16 cellular contexts compared by ENCODE assay signal in genomic region chr13:47837104-47837880, GRCh38.
DNase-seq lines count a peak whose midpoint lies in the region; ATAC-seq and TF ChIP-seq lines count a peak whose summit lies in the region.
"Had no signal": no experiment of that assay in that cellular context is flagged by ENCODE, and none has a peak within 500 bp of the region (broad histone marks: within the 10 kb centered on the region; RNA-seq: fewer than 3 reads in every experiment).

No MANE protein-coding gene starts in this region.

- H3K27ac ChIP-seq in SK-N-SH (ENCODE audit: low read depth in 2 of 2, low read length in 1 of 2) = peak overlapping the region; percentile 32 to 58
- peak overlapping the region; percentile 68 for H3K27ac ChIP-seq in endodermal cell (ENCODE audit: low read depth, low read length)
- no peak overlapping the region for H3K27ac ChIP-seq in neural progenitor cell
- H3K27ac ChIP-seq: 22Rv1, A549, C4-2B had no signal

- H3K9me2 ChIP-seq in SK-N-SH = no peaks in the 10 kb centered on the region

- H3K9me3 Mint-ChIP-seq in endodermal cell = no peaks in the 10 kb centered on the region
- H3K9me3 Mint-ChIP-seq in neural progenitor cell = no peaks in the 10 kb centered on the region
- H3K9me3 Mint-ChIP-seq: CD4-positive, alpha-beta T cell; H9 had no signal

- peak overlapping the region; percentile 78; the same call in 1 of the 2 replicates for H2AFZ ChIP-seq in SK-N-SH (ENCODE audit: low read depth)
- no peak overlapping the region for H2AFZ ChIP-seq in neural progenitor cell (replicated peaks)

- H3K36me3 Mint-ChIP-seq in endodermal cell (ENCODE audit: low read depth) (no peaks in the 10 kb centered on the region), neural progenitor cell (no peaks in the 10 kb centered on the region)

- no peaks in the 10 kb centered on the region for H3K27me3 Mint-ChIP-seq in endodermal cell (ENCODE audit: insufficient read depth)
- peaks cover 3% of the 10 kb centered on the region for H3K27me3 Mint-ChIP-seq in neural progenitor cell (ENCODE audit: insufficient read depth, low read depth)
- H3K27me3 Mint-ChIP-seq: CD4-positive, alpha-beta T cell had no signal

- ATAC-seq in GM21367 (IDR thresholded peaks at IDR 0.05; ENCODE audit: unreplicated experiment) (no peak), HG02763 (IDR thresholded peaks at IDR 0.05; ENCODE audit: unreplicated experiment) (no peak)
- ATAC-seq: A549 had no signal

- H3K4me1 Mint-ChIP-seq in endodermal cell = no peaks in the 10 kb centered on the region
- peaks cover 37% of the 10 kb centered on the region for H3K4me1 Mint-ChIP-seq in neural progenitor cell

- H3K9me3 ChIP-seq in SK-N-SH (no peaks in the 10 kb centered on the region), endodermal cell (ENCODE audit: control insufficient read depth, low read length) (no peaks in the 10 kb centered on the region), neural progenitor cell (ENCODE audit: low read depth) (no peaks in the 10 kb centered on the region)
- H3K9me3 ChIP-seq: A549, Caco-2 had no signal

- CTCF ChIA-PET in SK-N-SH (lab: Yijun Ruan, JAX) = interaction anchor here (1.0 kb wide), 1 partner anchor 23 kb away, joined by 3 read pairs; no protein-coding TSS in a partner anchor

- H4K20me1 ChIP-seq in SK-N-SH (ENCODE audit: insufficient read depth) (no peaks in the 10 kb centered on the region), neural progenitor cell (ENCODE audit: low read depth) (no peaks in the 10 kb centered on the region)

- H3K27me3 ChIP-seq in SK-N-SH (ENCODE audit: insufficient read depth) (no peaks in the 10 kb centered on the region), endodermal cell (ENCODE audit: control insufficient read depth, insufficient read depth, low read length, poor library complexity, severe bottlenecking) (no peaks in the 10 kb centered on the region), neural progenitor cell (no peaks in the 10 kb centered on the region)

- H3F3A ChIP-seq in SK-N-SH (replicated peaks; ENCODE audit: insufficient read depth) (peaks cover 5% of the 10 kb centered on the region), neural progenitor cell (ENCODE audit: low read depth) (peaks cover 4% of the 10 kb centered on the region)

- POLR2A ChIA-PET in SK-N-SH (lab: Yijun Ruan, JAX) = no interaction called here

- H3K4me1 ChIP-seq in SK-N-SH (ENCODE audit: control insufficient read depth in 1 of 2, insufficient read depth in 2 of 2, low read depth in 1 of 2, low read length in 1 of 2) (peaks cover 2 to 10% of the 10 kb centered on the region in 2 experiments; a peak in 1 of 4 replicates), endodermal cell (ENCODE audit: control insufficient read depth, insufficient read depth, low read length) (no peaks in the 10 kb centered on the region), neural progenitor cell (peaks cover 13% of the 10 kb centered on the region)
- H3K4me1 ChIP-seq: A549, Caco-2 had no signal

- peaks cover 3% of the 10 kb centered on the region; the same call in 1 of the 2 replicates for H3K79me2 ChIP-seq in SK-N-SH (ENCODE audit: insufficient read depth)
- no peaks in the 10 kb centered on the region for H3K79me2 ChIP-seq in neural progenitor cell (ENCODE audit: low read depth)

- no peak for TF ChIP-seq RAD21 in SK-N-SH (IDR thresholded peaks at IDR 0.05; ENCODE audit: low read length)

- no peaks in the 10 kb centered on the region for H3K36me3 ChIP-seq in SK-N-SH (replicated peaks in 1 of 2; ENCODE audit: control insufficient read depth in 1 of 2, insufficient read depth in 2 of 2, low read length in 1 of 2)
- no peaks in the 10 kb centered on the region for H3K36me3 ChIP-seq in endodermal cell (ENCODE audit: control insufficient read depth, insufficient read depth, low read length)
- no peaks in the 10 kb centered on the region for H3K36me3 ChIP-seq in neural progenitor cell

- no peak overlapping the region for H3K4me3 ChIP-seq in SK-N-SH (ENCODE audit: low read depth in 2 of 2, low read length in 1 of 2)
- H3K4me3 ChIP-seq in endodermal cell (ENCODE audit: low read length) = no peak overlapping the region
- H3K4me3 ChIP-seq in neural progenitor cell = no peak overlapping the region
- H3K4me3 ChIP-seq: A549 had no signal

- TF ChIP-seq CTCF in SK-N-SH (IDR thresholded peaks at IDR 0.05) = no peak
- TF ChIP-seq CTCF in endodermal cell (conservative IDR thresholded peaks at IDR 0.05) = no peak
- TF ChIP-seq CTCF in neural progenitor cell (IDR thresholded peaks at IDR 0.05) = no peak

- H3K4me2 ChIP-seq in SK-N-SH (peak overlapping the region; percentile 60), neural progenitor cell (peak overlapping the region; percentile 28)
- H3K4me2 ChIP-seq: A549 had no signal

- DNase-seq in ELF-1 (ENCODE audit: low read depth, low spot score) (peak; percentile 3), SK-N-SH (no peak), endodermal cell (no peak), neural progenitor cell (ENCODE audit: low spot score) (peak; percentile 46), NCI-H446 treated with DMSO at 0.1 percent for 48 hours (lab: John Stamatoyannopoulos, UW) (no peak)
- DNase-seq: AML-193; Caco-2; CD4-positive, alpha-beta T cell; GDM1; GOT3; H9 had no signal

- TF ChIP-seq EP300 in SK-N-SH (IDR thresholded peaks at IDR 0.05; ENCODE audit: borderline replicate concordance in 1 of 2, low read depth in 1 of 2, low read length in 1 of 2) = peak; percentile 17 to 76; a peak in 2 of 4 replicates

- H3K4me3 Mint-ChIP-seq in endodermal cell (no peak overlapping the region), neural progenitor cell (no peak overlapping the region)
- H3K4me3 Mint-ChIP-seq: CD4-positive, alpha-beta T cell; H9 had no signal

- H3K9ac ChIP-seq in SK-N-SH = 0 out of 2 replicates have a peak overlapping the region, but pooled peaks have one; percentile 26
- H3K9ac ChIP-seq in endodermal cell (ENCODE audit: extremely low read depth, low read length, poor library complexity, severe bottlenecking) = no peak overlapping the region
- no peak overlapping the region for H3K9ac ChIP-seq in neural progenitor cell

- 50% methylated on average over 5 of the region's 5 CpGs for WGBS in SK-N-SH (ENCODE audit: low lambda C conversion rate)
- WGBS in endodermal cell (ENCODE audit: insufficient coverage in 1 of 2, insufficient read length in 1 of 2), 2 experiments = 84 to 100% methylated on average over 1 to 5 of the region's 5 CpGs

- H3K27ac Mint-ChIP-seq in endodermal cell (no peak overlapping the region), neural progenitor cell (peak overlapping the region; percentile 92)
- H3K27ac Mint-ChIP-seq: CD4-positive, alpha-beta T cell had no signal

TF ChIP-seq in SK-N-SH, 30 proteins besides CTCF, POLR2A, EP300 and RAD21:
- TF ChIP-seq TEAD4 (IDR thresholded peaks at IDR 0.05; ENCODE audit: borderline replicate concordance, insufficient read depth) = peak; percentile 66; the same call in 1 of the 2 replicates
- peak; percentile 86 for TF ChIP-seq PBX3 (IDR thresholded peaks at IDR 0.05)
- TF ChIP-seq POLR2AphosphoS5 (IDR thresholded peaks at IDR 0.05; ENCODE audit: low read depth, low read length) = peak; percentile 64; the same call in 1 of the 2 replicates
- peak; percentile 67 for TF ChIP-seq NFIC (IDR thresholded peaks at IDR 0.05; ENCODE audit: borderline replicate concordance)
- no peak for TF ChIP-seq RFX5 (IDR thresholded peaks at IDR 0.05; ENCODE audit: low read length)
- peak; percentile 57 for TF ChIP-seq JUND (IDR thresholded peaks at IDR 0.05)
- TF ChIP-seq FOXM1 (IDR thresholded peaks at IDR 0.05; ENCODE audit: low read depth) = 0 out of 2 replicates have a peak, but pooled peaks have one; percentile 48
- no peak for TF ChIP-seq TAF1 (IDR thresholded peaks at IDR 0.05; ENCODE audit: borderline replicate concordance, low read depth, low read length)
- TF ChIP-seq MAX (IDR thresholded peaks at IDR 0.05; ENCODE audit: low read depth) = no peak
- TF ChIP-seq TCF12 (IDR thresholded peaks at IDR 0.05) = peak; percentile 94
- TF ChIP-seq USF1 (IDR thresholded peaks at IDR 0.05; ENCODE audit: borderline replicate concordance, low read depth) = no peak
- TF ChIP-seq FOSL2 (IDR thresholded peaks at IDR 0.05; ENCODE audit: borderline replicate concordance, low read depth) = 0 out of 2 replicates have a peak, but pooled peaks have one; percentile 40

Comparison
In these comparisons a context has a peak if more than half of its experiments do, and no peak if none do; other contexts are left out.
1. DNase-seq: peak in ELF-1 (single experiment) and neural progenitor cell (single experiment); none in SK-N-SH (single experiment), endodermal cell (single experiment) and NCI-H446 treated with DMSO at 0.1 percent for 48 hours (single experiment).